Comparison of ENCODE assay signal across 16 cellular contexts in the genomic region with DNA sequence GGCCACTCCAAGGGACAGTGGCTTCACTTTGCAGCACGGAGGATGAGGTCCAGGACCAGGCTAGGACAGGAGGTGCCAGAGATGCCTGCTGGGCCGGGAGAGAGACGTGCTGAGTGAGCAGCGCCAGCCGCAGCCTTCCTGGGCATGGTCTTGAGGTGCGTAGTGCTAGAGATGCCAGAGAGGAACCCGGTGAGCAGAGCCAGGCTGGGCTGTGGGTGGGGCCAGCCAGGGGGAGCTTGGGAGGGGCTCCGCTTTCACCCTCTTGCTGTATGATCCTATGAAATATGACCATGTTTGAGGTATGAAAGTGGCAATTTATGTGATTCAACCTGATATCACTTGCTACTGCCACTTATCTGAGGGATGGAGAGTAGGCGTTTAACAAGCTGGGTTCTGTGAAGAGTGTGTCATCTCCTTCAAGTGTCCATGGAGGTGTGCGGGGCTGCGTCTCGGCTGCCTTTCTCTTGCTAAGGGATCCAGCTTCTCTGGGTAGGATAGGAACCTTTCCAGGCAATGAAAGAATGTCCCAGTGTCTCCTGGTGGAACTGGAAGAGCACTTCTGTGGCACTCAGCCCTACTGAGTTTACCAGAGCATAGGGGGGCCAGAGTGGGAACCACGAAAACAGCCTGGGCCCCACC.
DNase-seq lines count a peak whose midpoint lies in the region; ATAC-seq lines count a peak whose summit lies in the region.
"Had no signal": no experiment of that assay in that cellular context is flagged by ENCODE, and none has a peak within 500 bp of the region (broad histone marks: within the 10 kb centered on the region; RNA-seq: fewer than 3 reads in every experiment).

No MANE protein-coding gene starts in this region.

- no peak overlapping the region for H3K4me3 Mint-ChIP-seq in activated naive CD8-positive, alpha-beta T cell treated with anti-CD3 and anti-CD28 coated beads, Interleukin-2, amount 50 U/mL, for 24 hours
- no peak overlapping the region for H3K4me3 Mint-ChIP-seq in activated naive CD8-positive, alpha-beta T cell treated with anti-CD3 and anti-CD28 coated beads for 36 hours
- no peak overlapping the region for H3K4me3 Mint-ChIP-seq in stimulated activated naive B cell treated with anti-CD40 and anti-IgM and Interleukin-4, amounts not matched to agents 10 μg/mL and 1 μg/mL and 100 μg/mL, for 72 hours
- H3K4me3 Mint-ChIP-seq: CD4-positive, alpha-beta T cell; GM23338 had no signal

- H3K36me3 Mint-ChIP-seq in activated naive CD8-positive, alpha-beta T cell treated with anti-CD3 and anti-CD28 coated beads, Interleukin-2, amount 50 U/mL, for 24 hours (ENCODE audit: low read depth), result no peaks in the 10 kb centered on the region
- H3K36me3 Mint-ChIP-seq in activated naive CD8-positive, alpha-beta T cell treated with anti-CD3 and anti-CD28 coated beads for 36 hours, result no peaks in the 10 kb centered on the region
- H3K36me3 Mint-ChIP-seq in stimulated activated naive B cell treated with anti-CD40 and anti-IgM and Interleukin-4, amounts not matched to agents 10 μg/mL and 1 μg/mL and 100 μg/mL, for 72 hours, result no peaks in the 10 kb centered on the region

- no peaks in the 10 kb centered on the region for H3K9me3 Mint-ChIP-seq in activated naive CD8-positive, alpha-beta T cell treated with anti-CD3 and anti-CD28 coated beads, Interleukin-2, amount 50 U/mL, for 24 hours
- no peaks in the 10 kb centered on the region for H3K9me3 Mint-ChIP-seq in activated naive CD8-positive, alpha-beta T cell treated with anti-CD3 and anti-CD28 coated beads for 36 hours
- peaks cover 0 to 2% of the 10 kb centered on the region in 2 donors for H3K9me3 Mint-ChIP-seq in stimulated activated naive B cell treated with anti-CD40 and anti-IgM and Interleukin-4, amounts not matched to agents 10 μg/mL and 1 μg/mL and 100 μg/mL, for 72 hours
- H3K9me3 Mint-ChIP-seq: CD4-positive, alpha-beta T cell; GM23338 had no signal

- no peaks in the 10 kb centered on the region for H3K27me3 Mint-ChIP-seq in activated naive CD8-positive, alpha-beta T cell treated with anti-CD3 and anti-CD28 coated beads, Interleukin-2, amount 50 U/mL, for 24 hours
- no peaks in the 10 kb centered on the region for H3K27me3 Mint-ChIP-seq in activated naive CD8-positive, alpha-beta T cell treated with anti-CD3 and anti-CD28 coated beads for 36 hours
- H3K27me3 Mint-ChIP-seq in stimulated activated naive B cell treated with anti-CD40 and anti-IgM and Interleukin-4, amounts not matched to agents 10 μg/mL and 1 μg/mL and 100 μg/mL, for 72 hours, result no peaks in the 10 kb centered on the region
- H3K27me3 Mint-ChIP-seq: CD4-positive, alpha-beta T cell had no signal

- peak; percentile 10 for ATAC-seq in activated naive CD8-positive, alpha-beta T cell treated with anti-CD3 and anti-CD28 coated beads, Interleukin-2, amount 50 U/mL, for 24 hours
- no peak for ATAC-seq in stimulated activated naive B cell treated with anti-CD40 and anti-IgM and Interleukin-4, amounts not matched to agents 10 μg/mL and 1 μg/mL and 100 μg/mL, for 72 hours (replicated peaks)

- no peak for DNase-seq in activated naive CD8-positive, alpha-beta T cell treated with anti-CD3 and anti-CD28 coated beads, Interleukin-2, amount 50 U/mL, for 24 hours
- DNase-seq in activated naive CD8-positive, alpha-beta T cell treated with anti-CD3 and anti-CD28 coated beads for 36 hours, result no peak
- peak; percentile 15 to 31 for DNase-seq in NCI-H187 (lab: John Stamatoyannopoulos, UW)
- peak; percentile 9 for DNase-seq in inferior parietal cortex (ENCODE audit: extremely low spot score)
- DNase-seq in stimulated activated naive B cell treated with anti-CD40 and anti-IgM and Interleukin-4, amounts not matched to agents 10 μg/mL and 1 μg/mL and 100 μg/mL, for 72 hours, result no peak
- no peak for DNase-seq in CD1c-positive myeloid dendritic cell (ENCODE audit: extremely low spot score)
- DNase-seq in activated naive CD4-positive, alpha-beta T cell (lab: John Stamatoyannopoulos, UW), result no peak
- no peak for DNase-seq in KG1 (lab: John Stamatoyannopoulos, UW)
- DNase-seq: ACHN; Calu3; CD4-positive, alpha-beta T cell; DMS153; DMS79 treated with DMSO at 0.1 percent for 48 hours; EL; GDM1 had no signal

- H3K27ac Mint-ChIP-seq in activated naive CD8-positive, alpha-beta T cell treated with anti-CD3 and anti-CD28 coated beads, Interleukin-2, amount 50 U/mL, for 24 hours, result no peak overlapping the region
- no peak overlapping the region for H3K27ac Mint-ChIP-seq in activated naive CD8-positive, alpha-beta T cell treated with anti-CD3 and anti-CD28 coated beads for 36 hours
- peak overlapping the region; percentile 14 for H3K27ac Mint-ChIP-seq in stimulated activated naive B cell treated with anti-CD40 and anti-IgM and Interleukin-4, amounts not matched to agents 10 μg/mL and 1 μg/mL and 100 μg/mL, for 72 hours
- H3K27ac Mint-ChIP-seq: CD4-positive, alpha-beta T cell; GM23338 had no signal

- H3K4me1 Mint-ChIP-seq in activated naive CD8-positive, alpha-beta T cell treated with anti-CD3 and anti-CD28 coated beads, Interleukin-2, amount 50 U/mL, for 24 hours, result no peaks in the 10 kb centered on the region
- H3K4me1 Mint-ChIP-seq in activated naive CD8-positive, alpha-beta T cell treated with anti-CD3 and anti-CD28 coated beads for 36 hours, result no peaks in the 10 kb centered on the region
- no peaks in the 10 kb centered on the region for H3K4me1 Mint-ChIP-seq in stimulated activated naive B cell treated with anti-CD40 and anti-IgM and Interleukin-4, amounts not matched to agents 10 μg/mL and 1 μg/mL and 100 μg/mL, for 72 hours

Comparison
In these comparisons a context has a peak if more than half of its experiments do, and no peak if none do; other contexts are left out.
1. DNase-seq: peak in NCI-H187 (2 of 2) and inferior parietal cortex (single experiment); none in activated naive CD8-positive, alpha-beta T cell treated with anti-CD3 and anti-CD28 coated beads, Interleukin-2, amount 50 U/mL, for 24 hours (single experiment), activated naive CD8-positive, alpha-beta T cell treated with anti-CD3 and anti-CD28 coated beads for 36 hours (single experiment), stimulated activated naive B cell treated with anti-CD40 and anti-IgM and Interleukin-4, amounts not matched to agents 10 μg/mL and 1 μg/mL and 100 μg/mL, for 72 hours (single experiment), CD1c-positive myeloid dendritic cell (single experiment), activated naive CD4-positive, alpha-beta T cell (0 of 4) and KG1 (single experiment).